8 cellular contexts compared by ENCODE assay signal in the genomic region with DNA sequence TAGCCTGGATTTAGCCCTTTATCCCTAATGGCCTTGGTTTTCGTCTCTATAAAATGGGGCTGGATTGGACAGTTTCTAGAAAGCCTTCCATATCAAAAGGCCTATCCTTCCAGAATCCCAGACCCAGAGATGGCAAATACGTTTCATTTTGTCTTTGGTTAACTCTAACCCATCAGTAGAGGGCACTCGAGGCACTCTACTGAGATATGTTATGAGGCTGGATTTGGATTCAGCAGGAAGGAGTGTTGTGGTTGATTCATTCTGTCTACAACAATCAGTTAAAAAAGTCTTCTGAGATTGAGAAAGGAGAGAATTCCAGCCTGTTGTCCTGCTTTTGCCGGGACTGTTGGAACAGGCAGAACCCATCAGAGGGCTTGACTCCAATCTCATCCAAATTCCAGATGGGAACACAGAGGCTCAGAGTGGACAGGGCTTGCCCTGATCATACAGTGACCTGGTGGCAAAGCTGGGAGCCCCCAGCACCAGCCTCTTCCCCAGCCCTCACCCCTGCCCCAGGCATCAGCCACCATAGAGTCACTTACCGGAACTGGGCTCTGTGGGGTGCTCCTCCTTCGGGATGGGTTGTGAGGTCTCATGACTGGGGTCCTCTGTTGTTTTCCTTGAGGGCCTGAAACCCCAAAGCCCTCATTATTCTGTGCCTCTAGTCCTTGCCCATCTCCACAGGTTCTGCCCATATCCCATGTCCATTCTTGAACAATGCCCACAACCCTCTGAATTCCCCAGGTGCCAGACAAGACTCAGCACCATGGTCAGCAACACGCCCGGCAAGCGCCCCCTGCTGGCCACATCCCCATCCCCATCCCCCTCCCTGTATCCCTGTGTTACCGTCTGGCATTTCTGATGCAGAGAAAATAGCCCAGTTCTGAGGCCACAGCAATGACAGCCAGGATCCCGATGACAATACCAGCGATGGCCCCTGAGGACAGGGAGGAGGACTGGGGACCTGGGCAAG. TPM values are rescaled to one million over a fixed set of nuclear protein-coding genes. Genes with fewer than 3 reads are reported as not detected.
A peak's percentile ranks its signal among the peaks of the same experiment; 100 is the strongest.
DNase-seq lines count a peak whose midpoint lies in the region; ATAC-seq and TF ChIP-seq lines count a peak whose summit lies in the region.

No MANE protein-coding gene starts in this region.

- BruUV-seq in PC-3 (replicated peaks; lab: Mats Ljungman, UMichigan), result no TSS peak

- H3K9ac ChIP-seq in PC-3 (ENCODE audit: low read length), result no peak overlapping the region

- H3K79me2 ChIP-seq in PC-3 (ENCODE audit: low read length), result no peaks in the 10 kb centered on the region

- no peaks in the 10 kb centered on the region for H3F3A ChIP-seq in PC-3 (ENCODE audit: low read length, unreplicated experiment)

- H4K20me1 ChIP-seq in PC-3 (ENCODE audit: low read length), result no peaks in the 10 kb centered on the region

- intact Hi-C loops in PC-3 (cut with micrococcal nuclease), result loop anchor here (10.0 kb wide), 1 partner anchor 52 kb away; no protein-coding TSS in a partner anchor

- no peak overlapping the region for H3K4me2 ChIP-seq in PC-3 (ENCODE audit: low read length)

- peak; percentile 71 for TF ChIP-seq CTCF in PC-3 (conservative IDR thresholded peaks at IDR 0.05; ENCODE audit: low read depth, low read length)
- TF ChIP-seq CTCF in epithelial cell of esophagus (IDR thresholded peaks at IDR 0.05; ENCODE audit: insufficient read depth, low read depth, low read length, missing control alignments), result peak; percentile 74

- peak; percentile 81 for ATAC-seq in PC-3
- ATAC-seq in HG03520 (IDR thresholded peaks at IDR 0.05; ENCODE audit: unreplicated experiment), result no peak

- H3K4me3 ChIP-seq in PC-3 (ENCODE audit: low read length) (no peak overlapping the region), epithelial cell of esophagus (ENCODE audit: low read length) (no peak overlapping the region)

- no peaks in the 10 kb centered on the region for H3K9me2 ChIP-seq in PC-3 (replicated peaks; ENCODE audit: low read length)

- DNase-seq in COLO829 (ENCODE audit: low spot score) (peak; percentile 28), H4 (ENCODE audit: low spot score) (peak; percentile 38), PC-3 (peak; percentile 66), epithelial cell of esophagus (ENCODE audit: low read depth) (peak; percentile 78), activated gamma-delta T cell treated with Interleukin-2 at 50 U/mL for 16 hours (no peak), OCI-M2 (lab: John Stamatoyannopoulos, UW; ENCODE audit: unreplicated experiment) (no peak)
- DNase-seq in stimulated activated CD4-positive, alpha-beta T cell treated with anti-CD3 and anti-CD28 coated beads, Interleukin-2, amount 100 ng/mL, for 4 hours (ENCODE audit: low read depth), result peak; percentile 2

- no peaks in the 10 kb centered on the region for H3K36me3 ChIP-seq in PC-3 (ENCODE audit: low read depth, low read length)

- H3K9me3 ChIP-seq in PC-3 (ENCODE audit: low read length), result no peaks in the 10 kb centered on the region

- H2AFZ ChIP-seq in PC-3 (ENCODE audit: low read length), result no peak overlapping the region

- CTCF ChIA-PET in PC-3 (lab: Charles Lee), result no interaction called here

- H3K27me3 ChIP-seq in PC-3 (ENCODE audit: low read length), result peaks cover 8% of the 10 kb centered on the region; the same call in 1 of the 2 replicates

- no peak overlapping the region for H3K27ac ChIP-seq in PC-3 (ENCODE audit: low read length)

- POLR2A ChIA-PET in PC-3 (lab: Charles Lee; ENCODE audit: unreplicated experiment), result no interaction called here

- no peaks in the 10 kb centered on the region for H3K4me1 ChIP-seq in PC-3 (ENCODE audit: insufficient read depth, low read length)

RNA-seq across cellular contexts. Expression of a gene that starts 12.3 kb away (rescaled TPM):
- total RNA-seq in H4 (2014; rRNA removed; shearing (Covaris generic)), result 5.8 and 7.6 TPM in 2 replicates
- 7.1 and 9.8 TPM in 2 replicates for total RNA-seq in PC-3 (2014; rRNA removed)

RNA-seq across cellular contexts. Expression of a gene that starts 16.9 kb away (rescaled TPM):
- total RNA-seq in H4 (2014; rRNA removed; shearing (Covaris generic)), result not detected in 2 replicates
- total RNA-seq in PC-3 (2014; rRNA removed), result not detected in 2 replicates

Comparison
In these comparisons a context has a peak if more than half of its experiments do, and no peak if none do; other contexts are left out.
1. DNase-seq: peak in COLO829 (single experiment), H4 (single experiment), PC-3 (single experiment), epithelial cell of esophagus (single experiment) and stimulated activated CD4-positive, alpha-beta T cell treated with anti-CD3 and anti-CD28 coated beads, Interleukin-2, amount 100 ng/mL, for 4 hours (single experiment); none in activated gamma-delta T cell treated with Interleukin-2 at 50 U/mL for 16 hours (single experiment) and OCI-M2 (single experiment).